In the genomic region with DNA sequence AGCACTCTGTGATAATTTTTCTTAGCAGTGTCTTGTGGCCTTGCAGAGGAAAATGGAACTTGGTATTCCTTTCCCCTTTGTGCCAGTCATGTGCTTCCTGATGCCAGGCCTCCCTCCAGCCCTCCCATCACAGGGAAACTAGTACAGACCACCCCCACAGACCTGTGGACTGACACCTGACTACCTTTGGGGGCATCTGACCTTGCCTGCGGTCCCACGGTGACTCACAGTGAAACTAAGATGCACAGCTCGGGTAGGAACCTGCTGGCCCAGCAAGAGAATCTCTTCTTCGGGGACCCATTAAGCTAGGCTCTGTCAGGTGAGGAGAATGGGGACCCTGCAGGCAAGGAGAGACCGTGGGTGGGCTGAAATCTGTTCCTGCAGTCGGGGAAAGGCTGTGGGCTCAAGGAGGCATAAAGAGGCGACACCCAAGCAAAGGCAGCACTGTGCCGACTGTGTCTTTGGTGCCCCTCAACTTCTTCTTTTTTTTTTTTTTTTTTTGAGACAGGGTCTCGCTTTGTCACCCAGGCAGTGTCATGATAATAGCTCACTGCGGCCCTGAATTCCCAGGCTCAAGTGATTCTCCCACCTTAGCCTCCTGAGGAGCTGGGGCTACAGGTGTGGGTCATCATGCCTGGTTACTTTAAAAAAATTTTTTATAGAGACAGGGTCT, we compare ENCODE assay signal across 1 cellular context.
A peak's percentile ranks its signal among the peaks of the same experiment; 100 is the strongest.
TF ChIP-seq lines count a peak whose summit lies in the region.

No MANE protein-coding gene starts in this region.

TF ChIP-seq in GM12878, 131 proteins besides CTCF, POLR2A, EP300 and RAD21 (continued from another document):
- TF ChIP-seq, protein P1, sequence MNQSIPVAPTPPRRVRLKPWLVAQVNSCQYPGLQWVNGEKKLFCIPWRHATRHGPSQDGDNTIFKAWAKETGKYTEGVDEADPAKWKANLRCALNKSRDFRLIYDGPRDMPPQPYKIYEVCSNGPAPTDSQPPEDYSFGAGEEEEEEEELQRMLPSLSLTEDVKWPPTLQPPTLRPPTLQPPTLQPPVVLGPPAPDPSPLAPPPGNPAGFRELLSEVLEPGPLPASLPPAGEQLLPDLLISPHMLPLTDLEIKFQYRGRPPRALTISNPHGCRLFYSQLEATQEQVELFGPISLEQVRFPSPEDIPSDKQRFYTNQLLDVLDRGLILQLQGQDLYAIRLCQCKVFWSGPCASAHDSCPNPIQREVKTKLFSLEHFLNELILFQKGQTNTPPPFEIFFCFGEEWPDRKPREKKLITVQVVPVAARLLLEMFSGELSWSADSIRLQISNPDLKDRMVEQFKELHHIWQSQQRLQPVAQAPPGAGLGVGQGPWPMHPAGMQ (IDR thresholded peaks at IDR 0.05; ENCODE audit: borderline replicate concordance) = no peak
- TF ChIP-seq, protein P2, sequence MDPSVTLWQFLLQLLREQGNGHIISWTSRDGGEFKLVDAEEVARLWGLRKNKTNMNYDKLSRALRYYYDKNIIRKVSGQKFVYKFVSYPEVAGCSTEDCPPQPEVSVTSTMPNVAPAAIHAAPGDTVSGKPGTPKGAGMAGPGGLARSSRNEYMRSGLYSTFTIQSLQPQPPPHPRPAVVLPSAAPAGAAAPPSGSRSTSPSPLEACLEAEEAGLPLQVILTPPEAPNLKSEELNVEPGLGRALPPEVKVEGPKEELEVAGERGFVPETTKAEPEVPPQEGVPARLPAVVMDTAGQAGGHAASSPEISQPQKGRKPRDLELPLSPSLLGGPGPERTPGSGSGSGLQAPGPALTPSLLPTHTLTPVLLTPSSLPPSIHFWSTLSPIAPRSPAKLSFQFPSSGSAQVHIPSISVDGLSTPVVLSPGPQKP (IDR thresholded peaks at IDR 0.05; ENCODE audit: low read depth, low read length) = no peak
- TF ChIP-seq ZZZ3 (IDR thresholded peaks at IDR 0.05; ENCODE audit: control insufficient read depth, insufficient read length, low read depth) = no peak
- TF ChIP-seq, protein P3, sequence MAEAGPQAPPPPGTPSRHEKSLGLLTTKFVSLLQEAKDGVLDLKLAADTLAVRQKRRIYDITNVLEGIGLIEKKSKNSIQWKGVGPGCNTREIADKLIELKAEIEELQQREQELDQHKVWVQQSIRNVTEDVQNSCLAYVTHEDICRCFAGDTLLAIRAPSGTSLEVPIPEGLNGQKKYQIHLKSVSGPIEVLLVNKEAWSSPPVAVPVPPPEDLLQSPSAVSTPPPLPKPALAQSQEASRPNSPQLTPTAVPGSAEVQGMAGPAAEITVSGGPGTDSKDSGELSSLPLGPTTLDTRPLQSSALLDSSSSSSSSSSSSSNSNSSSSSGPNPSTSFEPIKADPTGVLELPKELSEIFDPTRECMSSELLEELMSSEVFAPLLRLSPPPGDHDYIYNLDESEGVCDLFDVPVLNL (IDR thresholded peaks at IDR 0.05; ENCODE audit: low read depth, low read length) = no peak
- peak; percentile 13 for TF ChIP-seq RELA (IDR thresholded peaks at IDR 0.05; ENCODE audit: borderline replicate concordance, partially characterized antibody)
- peak; percentile 62 for TF ChIP-seq MEF2B (IDR thresholded peaks at IDR 0.05; ENCODE audit: partially characterized antibody, poor library complexity, severe bottlenecking)
- no peak for TF ChIP-seq SIN3A (IDR thresholded peaks at IDR 0.05; ENCODE audit: low read depth, low read length)
- TF ChIP-seq NRF1 (conservative IDR thresholded peaks at IDR 0.05; ENCODE audit: low read depth, low read length) = no peak
- TF ChIP-seq NFYA (IDR thresholded peaks at IDR 0.05; ENCODE audit: borderline replicate concordance, low read depth, low read length) = no peak
- TF ChIP-seq ZNF207 (IDR thresholded peaks at IDR 0.05; ENCODE audit: borderline replicate concordance) = no peak
- TF ChIP-seq, protein P4, sequence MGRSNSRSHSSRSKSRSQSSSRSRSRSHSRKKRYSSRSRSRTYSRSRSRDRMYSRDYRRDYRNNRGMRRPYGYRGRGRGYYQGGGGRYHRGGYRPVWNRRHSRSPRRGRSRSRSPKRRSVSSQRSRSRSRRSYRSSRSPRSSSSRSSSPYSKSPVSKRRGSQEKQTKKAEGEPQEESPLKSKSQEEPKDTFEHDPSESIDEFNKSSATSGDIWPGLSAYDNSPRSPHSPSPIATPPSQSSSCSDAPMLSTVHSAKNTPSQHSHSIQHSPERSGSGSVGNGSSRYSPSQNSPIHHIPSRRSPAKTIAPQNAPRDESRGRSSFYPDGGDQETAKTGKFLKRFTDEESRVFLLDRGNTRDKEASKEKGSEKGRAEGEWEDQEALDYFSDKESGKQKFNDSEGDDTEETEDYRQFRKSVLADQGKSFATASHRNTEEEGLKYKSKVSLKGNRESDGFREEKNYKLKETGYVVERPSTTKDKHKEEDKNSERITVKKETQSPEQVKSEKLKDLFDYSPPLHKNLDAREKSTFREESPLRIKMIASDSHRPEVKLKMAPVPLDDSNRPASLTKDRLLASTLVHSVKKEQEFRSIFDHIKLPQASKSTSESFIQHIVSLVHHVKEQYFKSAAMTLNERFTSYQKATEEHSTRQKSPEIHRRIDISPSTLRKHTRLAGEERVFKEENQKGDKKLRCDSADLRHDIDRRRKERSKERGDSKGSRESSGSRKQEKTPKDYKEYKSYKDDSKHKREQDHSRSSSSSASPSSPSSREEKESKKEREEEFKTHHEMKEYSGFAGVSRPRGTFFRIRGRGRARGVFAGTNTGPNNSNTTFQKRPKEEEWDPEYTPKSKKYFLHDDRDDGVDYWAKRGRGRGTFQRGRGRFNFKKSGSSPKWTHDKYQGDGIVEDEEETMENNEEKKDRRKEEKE (IDR thresholded peaks at IDR 0.05) = no peak
- no peak for TF ChIP-seq KLF5 (IDR thresholded peaks at IDR 0.05; ENCODE audit: partially characterized antibody)
- TF ChIP-seq SREBF1 (IDR thresholded peaks at IDR 0.05; ENCODE audit: low read length) = no peak
- TF ChIP-seq, protein P5, sequence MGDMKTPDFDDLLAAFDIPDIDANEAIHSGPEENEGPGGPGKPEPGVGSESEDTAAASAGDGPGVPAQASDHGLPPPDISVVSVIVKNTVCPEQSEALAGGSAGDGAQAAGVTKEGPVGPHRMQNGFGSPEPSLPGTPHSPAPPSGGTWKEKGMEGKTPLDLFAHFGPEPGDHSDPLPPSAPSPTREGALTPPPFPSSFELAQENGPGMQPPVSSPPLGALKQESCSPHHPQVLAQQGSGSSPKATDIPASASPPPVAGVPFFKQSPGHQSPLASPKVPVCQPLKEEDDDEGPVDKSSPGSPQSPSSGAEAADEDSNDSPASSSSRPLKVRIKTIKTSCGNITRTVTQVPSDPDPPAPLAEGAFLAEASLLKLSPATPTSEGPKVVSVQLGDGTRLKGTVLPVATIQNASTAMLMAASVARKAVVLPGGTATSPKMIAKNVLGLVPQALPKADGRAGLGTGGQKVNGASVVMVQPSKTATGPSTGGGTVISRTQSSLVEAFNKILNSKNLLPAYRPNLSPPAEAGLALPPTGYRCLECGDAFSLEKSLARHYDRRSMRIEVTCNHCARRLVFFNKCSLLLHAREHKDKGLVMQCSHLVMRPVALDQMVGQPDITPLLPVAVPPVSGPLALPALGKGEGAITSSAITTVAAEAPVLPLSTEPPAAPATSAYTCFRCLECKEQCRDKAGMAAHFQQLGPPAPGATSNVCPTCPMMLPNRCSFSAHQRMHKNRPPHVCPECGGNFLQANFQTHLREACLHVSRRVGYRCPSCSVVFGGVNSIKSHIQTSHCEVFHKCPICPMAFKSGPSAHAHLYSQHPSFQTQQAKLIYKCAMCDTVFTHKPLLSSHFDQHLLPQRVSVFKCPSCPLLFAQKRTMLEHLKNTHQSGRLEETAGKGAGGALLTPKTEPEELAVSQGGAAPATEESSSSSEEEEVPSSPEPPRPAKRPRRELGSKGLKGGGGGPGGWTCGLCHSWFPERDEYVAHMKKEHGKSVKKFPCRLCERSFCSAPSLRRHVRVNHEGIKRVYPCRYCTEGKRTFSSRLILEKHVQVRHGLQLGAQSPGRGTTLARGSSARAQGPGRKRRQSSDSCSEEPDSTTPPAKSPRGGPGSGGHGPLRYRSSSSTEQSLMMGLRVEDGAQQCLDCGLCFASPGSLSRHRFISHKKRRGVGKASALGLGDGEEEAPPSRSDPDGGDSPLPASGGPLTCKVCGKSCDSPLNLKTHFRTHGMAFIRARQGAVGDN (IDR thresholded peaks at IDR 0.05) = no peak
- peak; percentile 57; the same call in 1 of the 2 replicates for TF ChIP-seq CHD2 (IDR thresholded peaks at IDR 0.05; ENCODE audit: borderline replicate concordance, low read depth, low read length)
- TF ChIP-seq SMC3 (IDR thresholded peaks at IDR 0.05; ENCODE audit: borderline replicate concordance, low read length) = no peak
